In the genomic region with DNA sequence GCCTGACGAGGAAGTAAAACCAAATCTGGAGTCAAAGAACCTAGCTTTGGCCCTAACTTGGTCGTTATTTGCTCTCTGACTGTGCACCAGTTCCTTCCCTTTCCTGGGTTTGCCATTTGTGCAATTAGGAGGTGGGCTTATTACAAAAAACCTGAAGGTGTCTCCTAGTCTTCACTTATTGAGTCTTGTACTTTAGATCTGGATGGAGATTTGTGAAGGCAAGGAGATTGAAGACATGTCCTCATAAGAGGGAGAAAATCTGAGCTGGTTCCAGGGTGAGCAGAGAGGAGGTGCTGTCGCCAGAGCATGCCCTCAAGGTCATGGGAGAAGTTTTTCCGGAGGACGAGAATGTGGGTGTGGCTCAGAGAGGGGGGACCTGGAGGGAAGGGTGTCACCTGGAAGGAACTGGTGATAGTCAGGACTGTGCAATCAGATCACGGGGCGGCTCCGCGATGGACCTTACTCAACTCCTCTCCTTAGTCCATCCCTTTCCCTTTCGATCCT, we compare ENCODE assay signal across 1 cellular context.
TF ChIP-seq lines count a peak whose summit lies in the region.

No MANE protein-coding gene starts in this region.

TF ChIP-seq in K562, 482 proteins besides CTCF, POLR2A, EP300 and RAD21 (continued from another document and continues in another):
- TF ChIP-seq, protein P1, sequence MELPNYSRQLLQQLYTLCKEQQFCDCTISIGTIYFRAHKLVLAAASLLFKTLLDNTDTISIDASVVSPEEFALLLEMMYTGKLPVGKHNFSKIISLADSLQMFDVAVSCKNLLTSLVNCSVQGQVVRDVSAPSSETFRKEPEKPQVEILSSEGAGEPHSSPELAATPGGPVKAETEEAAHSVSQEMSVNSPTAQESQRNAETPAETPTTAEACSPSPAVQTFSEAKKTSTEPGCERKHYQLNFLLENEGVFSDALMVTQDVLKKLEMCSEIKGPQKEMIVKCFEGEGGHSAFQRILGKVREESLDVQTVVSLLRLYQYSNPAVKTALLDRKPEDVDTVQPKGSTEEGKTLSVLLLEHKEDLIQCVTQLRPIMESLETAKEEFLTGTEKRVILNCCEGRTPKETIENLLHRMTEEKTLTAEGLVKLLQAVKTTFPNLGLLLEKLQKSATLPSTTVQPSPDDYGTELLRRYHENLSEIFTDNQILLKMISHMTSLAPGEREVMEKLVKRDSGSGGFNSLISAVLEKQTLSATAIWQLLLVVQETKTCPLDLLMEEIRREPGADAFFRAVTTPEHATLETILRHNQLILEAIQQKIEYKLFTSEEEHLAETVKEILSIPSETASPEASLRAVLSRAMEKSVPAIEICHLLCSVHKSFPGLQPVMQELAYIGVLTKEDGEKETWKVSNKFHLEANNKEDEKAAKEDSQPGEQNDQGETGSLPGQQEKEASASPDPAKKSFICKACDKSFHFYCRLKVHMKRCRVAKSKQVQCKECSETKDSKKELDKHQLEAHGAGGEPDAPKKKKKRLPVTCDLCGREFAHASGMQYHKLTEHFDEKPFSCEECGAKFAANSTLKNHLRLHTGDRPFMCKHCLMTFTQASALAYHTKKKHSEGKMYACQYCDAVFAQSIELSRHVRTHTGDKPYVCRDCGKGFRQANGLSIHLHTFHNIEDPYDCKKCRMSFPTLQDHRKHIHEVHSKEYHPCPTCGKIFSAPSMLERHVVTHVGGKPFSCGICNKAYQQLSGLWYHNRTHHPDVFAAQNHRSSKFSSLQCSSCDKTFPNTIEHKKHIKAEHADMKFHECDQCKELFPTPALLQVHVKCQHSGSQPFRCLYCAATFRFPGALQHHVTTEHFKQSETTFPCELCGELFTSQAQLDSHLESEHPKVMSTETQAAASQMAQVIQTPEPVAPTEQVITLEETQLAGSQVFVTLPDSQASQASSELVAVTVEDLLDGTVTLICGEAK (IDR thresholded peaks at IDR 0.05) = peak; percentile 68
- TF ChIP-seq, protein P1 (CRISPR knock-in tag; IDR thresholded peaks at IDR 0.05) = no peak
- peak; percentile 57 for TF ChIP-seq L3MBTL2 (IDR thresholded peaks at IDR 0.05)
- TF ChIP-seq CEBPG (CRISPR knock-in tag; IDR thresholded peaks at IDR 0.05) = no peak; the same call in 1 of the 2 replicates
- TF ChIP-seq CEBPG (tag; conservative IDR thresholded peaks at IDR 0.05 in 1 of 2, IDR thresholded peaks at IDR 0.05 in 1 of 2) = peak in 1 of 2 experiments; percentile 74; a peak in 2 of 4 replicates
- TF ChIP-seq, protein P2, sequence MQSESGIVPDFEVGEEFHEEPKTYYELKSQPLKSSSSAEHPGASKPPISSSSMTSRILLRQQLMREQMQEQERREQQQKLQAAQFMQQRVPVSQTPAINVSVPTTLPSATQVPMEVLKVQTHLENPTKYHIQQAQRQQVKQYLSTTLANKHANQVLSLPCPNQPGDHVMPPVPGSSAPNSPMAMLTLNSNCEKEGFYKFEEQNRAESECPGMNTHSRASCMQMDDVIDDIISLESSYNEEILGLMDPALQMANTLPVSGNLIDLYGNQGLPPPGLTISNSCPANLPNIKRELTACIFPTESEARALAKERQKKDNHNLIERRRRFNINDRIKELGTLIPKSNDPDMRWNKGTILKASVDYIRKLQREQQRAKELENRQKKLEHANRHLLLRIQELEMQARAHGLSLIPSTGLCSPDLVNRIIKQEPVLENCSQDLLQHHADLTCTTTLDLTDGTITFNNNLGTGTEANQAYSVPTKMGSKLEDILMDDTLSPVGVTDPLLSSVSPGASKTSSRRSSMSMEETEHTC (IDR thresholded peaks at IDR 0.05) = 0 out of 2 replicates have a peak, but pooled peaks have one; percentile 33
- TF ChIP-seq RAD51 (IDR thresholded peaks at IDR 0.05; ENCODE audit: borderline replicate concordance, low read depth) = peak; percentile 32; the same call in 1 of the 2 replicates
- TF ChIP-seq, protein P3, sequence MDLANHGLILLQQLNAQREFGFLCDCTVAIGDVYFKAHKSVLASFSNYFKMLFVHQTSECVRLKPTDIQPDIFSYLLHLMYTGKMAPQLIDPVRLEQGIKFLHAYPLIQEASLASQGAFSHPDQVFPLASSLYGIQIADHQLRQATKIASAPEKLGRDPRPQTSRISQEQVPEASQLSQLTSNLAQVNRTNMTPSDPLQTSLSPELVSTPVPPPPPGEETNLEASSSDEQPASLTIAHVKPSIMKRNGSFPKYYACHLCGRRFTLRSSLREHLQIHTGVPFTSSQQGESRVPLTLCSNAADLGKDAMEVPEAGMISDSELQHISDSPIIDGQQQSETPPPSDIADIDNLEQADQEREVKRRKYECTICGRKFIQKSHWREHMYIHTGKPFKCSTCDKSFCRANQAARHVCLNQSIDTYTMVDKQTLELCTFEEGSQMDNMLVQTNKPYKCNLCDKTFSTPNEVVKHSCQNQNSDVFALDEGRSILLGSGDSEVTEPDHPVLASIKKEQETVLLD (IDR thresholded peaks at IDR 0.05) = peak; percentile 30; the same call in 1 of the 2 replicates
- TF ChIP-seq, protein P4, sequence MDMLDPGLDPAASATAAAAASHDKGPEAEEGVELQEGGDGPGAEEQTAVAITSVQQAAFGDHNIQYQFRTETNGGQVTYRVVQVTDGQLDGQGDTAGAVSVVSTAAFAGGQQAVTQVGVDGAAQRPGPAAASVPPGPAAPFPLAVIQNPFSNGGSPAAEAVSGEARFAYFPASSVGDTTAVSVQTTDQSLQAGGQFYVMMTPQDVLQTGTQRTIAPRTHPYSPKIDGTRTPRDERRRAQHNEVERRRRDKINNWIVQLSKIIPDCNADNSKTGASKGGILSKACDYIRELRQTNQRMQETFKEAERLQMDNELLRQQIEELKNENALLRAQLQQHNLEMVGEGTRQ (CRISPR knock-in tag; IDR thresholded peaks at IDR 0.05) = no peak
- TF ChIP-seq FOXM1 (IDR thresholded peaks at IDR 0.05; ENCODE audit: low read depth) = peak; percentile 27; the same call in 1 of the 2 replicates
- no peak for TF ChIP-seq FOXM1 (CRISPR knock-in tag; IDR thresholded peaks at IDR 0.05; ENCODE audit: low read depth)
- TF ChIP-seq CEBPB (tag; IDR thresholded peaks at IDR 0.05) = peak; percentile 87
- no peak for TF ChIP-seq ZNF197 (CRISPR knock-in tag; IDR thresholded peaks at IDR 0.05; ENCODE audit: low read depth)
- TF ChIP-seq ZFX (CRISPR knock-in tag; IDR thresholded peaks at IDR 0.05) = no peak
- TF ChIP-seq ETV5 (CRISPR knock-in tag; IDR thresholded peaks at IDR 0.05; ENCODE audit: low read depth) = peak; percentile 58; the same call in 1 of the 2 replicates
- TF ChIP-seq, protein P5, sequence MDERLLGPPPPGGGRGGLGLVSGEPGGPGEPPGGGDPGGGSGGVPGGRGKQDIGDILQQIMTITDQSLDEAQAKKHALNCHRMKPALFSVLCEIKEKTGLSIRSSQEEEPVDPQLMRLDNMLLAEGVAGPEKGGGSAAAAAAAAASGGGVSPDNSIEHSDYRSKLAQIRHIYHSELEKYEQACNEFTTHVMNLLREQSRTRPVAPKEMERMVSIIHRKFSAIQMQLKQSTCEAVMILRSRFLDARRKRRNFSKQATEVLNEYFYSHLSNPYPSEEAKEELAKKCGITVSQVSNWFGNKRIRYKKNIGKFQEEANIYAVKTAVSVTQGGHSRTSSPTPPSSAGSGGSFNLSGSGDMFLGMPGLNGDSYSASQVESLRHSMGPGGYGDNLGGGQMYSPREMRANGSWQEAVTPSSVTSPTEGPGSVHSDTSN (CRISPR knock-in tag; IDR thresholded peaks at IDR 0.05; ENCODE audit: low read depth) = no peak
- TF ChIP-seq, protein P5 (tag; conservative IDR thresholded peaks at IDR 0.05; ENCODE audit: low read depth) = no peak
- no peak for TF ChIP-seq CHCHD3 (CRISPR knock-in tag; IDR thresholded peaks at IDR 0.05)
- TF ChIP-seq, protein P6, sequence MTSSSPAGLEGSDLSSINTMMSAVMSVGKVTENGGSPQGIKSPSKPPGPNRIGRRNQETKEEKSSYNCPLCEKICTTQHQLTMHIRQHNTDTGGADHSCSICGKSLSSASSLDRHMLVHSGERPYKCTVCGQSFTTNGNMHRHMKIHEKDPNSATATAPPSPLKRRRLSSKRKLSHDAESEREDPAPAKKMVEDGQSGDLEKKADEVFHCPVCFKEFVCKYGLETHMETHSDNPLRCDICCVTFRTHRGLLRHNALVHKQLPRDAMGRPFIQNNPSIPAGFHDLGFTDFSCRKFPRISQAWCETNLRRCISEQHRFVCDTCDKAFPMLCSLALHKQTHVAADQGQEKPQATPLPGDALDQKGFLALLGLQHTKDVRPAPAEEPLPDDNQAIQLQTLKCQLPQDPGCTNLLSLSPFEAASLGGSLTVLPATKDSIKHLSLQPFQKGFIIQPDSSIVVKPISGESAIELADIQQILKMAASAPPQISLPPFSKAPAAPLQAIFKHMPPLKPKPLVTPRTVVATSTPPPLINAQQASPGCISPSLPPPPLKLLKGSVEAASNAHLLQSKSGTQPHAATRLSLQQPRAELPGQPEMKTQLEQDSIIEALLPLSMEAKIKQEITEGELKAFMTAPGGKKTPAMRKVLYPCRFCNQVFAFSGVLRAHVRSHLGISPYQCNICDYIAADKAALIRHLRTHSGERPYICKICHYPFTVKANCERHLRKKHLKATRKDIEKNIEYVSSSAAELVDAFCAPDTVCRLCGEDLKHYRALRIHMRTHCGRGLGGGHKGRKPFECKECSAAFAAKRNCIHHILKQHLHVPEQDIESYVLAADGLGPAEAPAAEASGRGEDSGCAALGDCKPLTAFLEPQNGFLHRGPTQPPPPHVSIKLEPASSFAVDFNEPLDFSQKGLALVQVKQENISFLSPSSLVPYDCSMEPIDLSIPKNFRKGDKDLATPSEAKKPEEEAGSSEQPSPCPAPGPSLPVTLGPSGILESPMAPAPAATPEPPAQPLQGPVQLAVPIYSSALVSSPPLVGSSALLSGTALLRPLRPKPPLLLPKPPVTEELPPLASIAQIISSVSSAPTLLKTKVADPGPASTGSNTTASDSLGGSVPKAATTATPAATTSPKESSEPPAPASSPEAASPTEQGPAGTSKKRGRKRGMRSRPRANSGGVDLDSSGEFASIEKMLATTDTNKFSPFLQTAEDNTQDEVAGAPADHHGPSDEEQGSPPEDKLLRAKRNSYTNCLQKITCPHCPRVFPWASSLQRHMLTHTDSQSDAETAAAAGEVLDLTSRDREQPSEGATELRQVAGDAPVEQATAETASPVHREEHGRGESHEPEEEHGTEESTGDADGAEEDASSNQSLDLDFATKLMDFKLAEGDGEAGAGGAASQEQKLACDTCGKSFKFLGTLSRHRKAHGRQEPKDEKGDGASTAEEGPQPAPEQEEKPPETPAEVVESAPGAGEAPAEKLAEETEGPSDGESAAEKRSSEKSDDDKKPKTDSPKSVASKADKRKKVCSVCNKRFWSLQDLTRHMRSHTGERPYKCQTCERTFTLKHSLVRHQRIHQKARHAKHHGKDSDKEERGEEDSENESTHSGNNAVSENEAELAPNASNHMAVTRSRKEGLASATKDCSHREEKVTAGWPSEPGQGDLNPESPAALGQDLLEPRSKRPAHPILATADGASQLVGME (CRISPR knock-in tag; IDR thresholded peaks at IDR 0.05) = no peak
- peak; percentile 16 for TF ChIP-seq GTF3C2 (IDR thresholded peaks at IDR 0.05; ENCODE audit: borderline replicate concordance, extremely low read depth, insufficient read length)
- no peak for TF ChIP-seq TBP (optimal IDR thresholded peaks at IDR 0.05; ENCODE audit: low read depth, low read length)
- TF ChIP-seq KLF13 (tag; IDR thresholded peaks at IDR 0.05; ENCODE audit: borderline replicate concordance, low read depth) = peak; percentile 64; the same call in 1 of the 2 replicates
- TF ChIP-seq PHF21A (IDR thresholded peaks at IDR 0.05; ENCODE audit: borderline replicate concordance, low read depth) = peak; percentile 70; the same call in 1 of the 2 replicates
